Comparison of ENCODE assay signal across 16 cellular contexts in the genomic region with DNA sequence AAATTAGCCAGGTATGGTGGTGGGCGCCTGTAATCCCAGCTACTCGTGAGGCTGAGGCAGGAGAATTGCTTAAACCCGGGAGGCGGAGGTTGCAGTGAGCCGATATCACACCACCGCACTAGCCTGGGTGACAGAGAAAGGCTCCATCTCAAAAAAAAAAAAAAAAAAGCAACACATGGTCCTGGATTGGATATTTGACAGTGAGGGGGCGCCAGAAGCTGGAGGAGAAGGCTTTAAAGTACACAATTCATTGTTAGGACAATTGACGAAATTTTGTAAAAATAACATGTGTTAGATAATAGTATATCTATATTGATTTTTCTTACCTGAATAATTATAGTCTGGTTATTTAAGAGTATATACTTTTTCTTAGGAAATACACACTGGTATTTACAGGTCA. TPM values are rescaled to one million over a fixed set of nuclear protein-coding genes. Genes with fewer than 3 reads are reported as not detected.
DNase-seq lines count a peak whose midpoint lies in the region; ATAC-seq and TF ChIP-seq lines count a peak whose summit lies in the region.
"Had no signal": no experiment of that assay in that cellular context is flagged by ENCODE, and none has a peak within 500 bp of the region (broad histone marks: within the 10 kb centered on the region; RNA-seq: fewer than 3 reads in every experiment).

No MANE protein-coding gene starts in this region.

- DNase-seq in activated CD4-positive, alpha-beta T cell treated with anti-CD3 and anti-CD28 coated beads for 36 hours, result peak; percentile 12
- no peak for DNase-seq in activated CD4-positive, alpha-beta T cell treated with anti-CD3 and anti-CD28 coated beads for 4 hours
- peak; percentile 1 for DNase-seq in NB4 (ENCODE audit: low read depth)
- no peak for DNase-seq in brain microvascular endothelial cell
- DNase-seq in retinal pigment epithelial cell (ENCODE audit: low read depth), result no peak
- no peak for DNase-seq in NCI-H2171 (lab: John Stamatoyannopoulos, UW)
- DNase-seq in T-helper 2 cell treated with Interferon-gamma antibody and Interleukin-4, amounts not matched to agents 5 μg/mL and 100 μg/mL, for 36 hours (ENCODE audit: low spot score), result no peak
- DNase-seq: 8988T, NCI-H1092, NCI-H1694 treated with DMSO at 0.1 percent for 48 hours, NCI-H446 treated with DMSO at 0.1 percent for 48 hours, NCI-H748 treated with DMSO at 0.1 percent for 48 hours, SHP77 had no signal

- H3K9me3 Mint-ChIP-seq in activated CD4-positive, alpha-beta T cell treated with anti-CD3 and anti-CD28 coated beads for 36 hours (ENCODE audit: low read depth), result no peaks in the 10 kb centered on the region
- H3K9me3 Mint-ChIP-seq in T-helper 2 cell treated with Interferon-gamma antibody and Interleukin-4, amounts not matched to agents 5 μg/mL and 100 μg/mL, for 36 hours, result no peaks in the 10 kb centered on the region

- H3K4me3 ChIP-seq in NB4 (ENCODE audit: low read depth, low read length) (no peak overlapping the region), brain microvascular endothelial cell (ENCODE audit: low read depth, low read length) (no peak overlapping the region), retinal pigment epithelial cell (ENCODE audit: low read length) (no peak overlapping the region)
- H3K4me3 ChIP-seq: GM12878 had no signal

- CTCF ChIA-PET in activated CD4-positive, alpha-beta T cell treated with anti-CD3 and anti-CD28 coated beads for 36 hours (lab: Charles Lee), result no interaction called here

- no peaks in the 10 kb centered on the region for H3K27me3 ChIP-seq in brain microvascular endothelial cell (replicated peaks)

- H3K27ac ChIP-seq in brain microvascular endothelial cell, result no peak overlapping the region

- H3K27me3 Mint-ChIP-seq in activated CD4-positive, alpha-beta T cell treated with anti-CD3 and anti-CD28 coated beads for 36 hours, result peaks cover 2% of the 10 kb centered on the region
- H3K27me3 Mint-ChIP-seq in T-helper 2 cell treated with Interferon-gamma antibody and Interleukin-4, amounts not matched to agents 5 μg/mL and 100 μg/mL, for 36 hours (ENCODE audit: low read depth), result peaks cover 2% of the 10 kb centered on the region

- TF ChIP-seq CTCF in NB4 (IDR thresholded peaks at IDR 0.05; ENCODE audit: low read depth, low read length) (no peak), brain microvascular endothelial cell (IDR thresholded peaks at IDR 0.05; ENCODE audit: low read depth, low read length, missing control alignments) (peak; percentile 8), retinal pigment epithelial cell (conservative IDR thresholded peaks at IDR 0.05; ENCODE audit: low read depth, low read length) (peak; percentile 6)

- in situ Hi-C loops in brain microvascular endothelial cell (cut with HindIII; ENCODE audit: low pct_ligation_motif_present, low sequenced_read_pairs), result no loop called here

- intact Hi-C loops in activated CD4-positive, alpha-beta T cell treated with anti-CD3 and anti-CD28 coated beads for 36 hours (cut with DNase I, micrococcal nuclease), result no loop called here

- POLR2A ChIA-PET in activated CD4-positive, alpha-beta T cell treated with anti-CD3 and anti-CD28 coated beads for 36 hours (lab: Charles Lee), result no interaction called here

- peaks cover 5% of the 10 kb centered on the region for H3K4me1 Mint-ChIP-seq in activated CD4-positive, alpha-beta T cell treated with anti-CD3 and anti-CD28 coated beads for 36 hours
- peaks cover 5% of the 10 kb centered on the region for H3K4me1 Mint-ChIP-seq in T-helper 2 cell treated with Interferon-gamma antibody and Interleukin-4, amounts not matched to agents 5 μg/mL and 100 μg/mL, for 36 hours (ENCODE audit: low read depth)

- H3K4me3 Mint-ChIP-seq in activated CD4-positive, alpha-beta T cell treated with anti-CD3 and anti-CD28 coated beads for 36 hours, result no peak overlapping the region
- no peak overlapping the region for H3K4me3 Mint-ChIP-seq in T-helper 2 cell treated with Interferon-gamma antibody and Interleukin-4, amounts not matched to agents 5 μg/mL and 100 μg/mL, for 36 hours
- H3K4me3 Mint-ChIP-seq: CD14-positive monocyte had no signal

- H3K36me3 ChIP-seq in brain microvascular endothelial cell (replicated peaks), result no peaks in the 10 kb centered on the region

- H3K36me3 Mint-ChIP-seq in activated CD4-positive, alpha-beta T cell treated with anti-CD3 and anti-CD28 coated beads for 36 hours (ENCODE audit: low read depth), result no peaks in the 10 kb centered on the region
- H3K36me3 Mint-ChIP-seq in T-helper 2 cell treated with Interferon-gamma antibody and Interleukin-4, amounts not matched to agents 5 μg/mL and 100 μg/mL, for 36 hours (ENCODE audit: low read depth), result no peaks in the 10 kb centered on the region

- no peak for ATAC-seq in activated CD4-positive, alpha-beta T cell treated with anti-CD3 and anti-CD28 coated beads for 36 hours
- no peak for ATAC-seq in HG03439 (IDR thresholded peaks at IDR 0.05; ENCODE audit: unreplicated experiment)
- ATAC-seq: GM12878 had no signal

- TF ChIP-seq POLR2A in NB4 (IDR thresholded peaks at IDR 0.05; ENCODE audit: extremely low read depth, insufficient read length), result no peak

- H3K27ac Mint-ChIP-seq in activated CD4-positive, alpha-beta T cell treated with anti-CD3 and anti-CD28 coated beads for 36 hours, result no peak overlapping the region
- no peak overlapping the region for H3K27ac Mint-ChIP-seq in T-helper 2 cell treated with Interferon-gamma antibody and Interleukin-4, amounts not matched to agents 5 μg/mL and 100 μg/mL, for 36 hours
- H3K27ac Mint-ChIP-seq: CD14-positive monocyte had no signal

RNA-seq across cellular contexts. Expression of a gene that starts 50.2 kb away (rescaled TPM):
- total RNA-seq in activated CD4-positive, alpha-beta T cell treated with anti-CD3 and anti-CD28 coated beads for 36 hours, result 10 to 100 TPM; 31.8 to 35.8 TPM

Comparison
In these comparisons a context has a peak if more than half of its experiments do, and no peak if none do; other contexts are left out.
1. DNase-seq: peak in activated CD4-positive, alpha-beta T cell treated with anti-CD3 and anti-CD28 coated beads for 36 hours (single experiment) and NB4 (single experiment); none in activated CD4-positive, alpha-beta T cell treated with anti-CD3 and anti-CD28 coated beads for 4 hours (0 of 2), brain microvascular endothelial cell (single experiment), retinal pigment epithelial cell (single experiment), NCI-H2171 (single experiment) and T-helper 2 cell treated with Interferon-gamma antibody and Interleukin-4, amounts not matched to agents 5 μg/mL and 100 μg/mL, for 36 hours (single experiment).